ENCODE assay signal across 14 cellular contexts in genomic region chr2:203737360-203737759, GRCh38. TPM values are rescaled to one million over a fixed set of nuclear protein-coding genes. Genes with fewer than 3 reads are reported as not detected.
A peak's percentile ranks its signal among the peaks of the same experiment; 100 is the strongest.
DNase-seq lines count a peak whose midpoint lies in the region; ATAC-seq and TF ChIP-seq lines count a peak whose summit lies in the region.
"Had no signal": no experiment of that assay in that cellular context is flagged by ENCODE, and none has a peak within 500 bp of the region (broad histone marks: within the 10 kb centered on the region; RNA-seq: fewer than 3 reads in every experiment).

No MANE protein-coding gene starts in this region.

- peaks cover 8% of the 10 kb centered on the region for H3K9me3 Mint-ChIP-seq in activated T-helper 17 cell treated with anti-CD3 and anti-CD28 coated beads, Interleukin-2, amount 50 U/mL, for 72 hours
- H3K9me3 Mint-ChIP-seq in Calu3 (ENCODE audit: low read depth, unreplicated experiment): peaks cover 2% of the 10 kb centered on the region
- H3K9me3 Mint-ChIP-seq in stimulated activated memory B cell treated with anti-CD40 and anti-IgM and Interleukin-4, amounts not matched to agents 10 μg/mL and 1 μg/mL and 100 μg/mL, for 72 hours: no peaks in the 10 kb centered on the region
- H3K9me3 Mint-ChIP-seq: activated B cell treated with CpG ODN at 0.5 μM for 24 hours had no signal

- H3K4me1 Mint-ChIP-seq in activated T-helper 17 cell treated with anti-CD3 and anti-CD28 coated beads, Interleukin-2, amount 50 U/mL, for 72 hours: peaks cover 59% of the 10 kb centered on the region
- H3K4me1 Mint-ChIP-seq in Calu3 (ENCODE audit: low read depth, unreplicated experiment): no peaks in the 10 kb centered on the region
- no peaks in the 10 kb centered on the region for H3K4me1 Mint-ChIP-seq in stimulated activated memory B cell treated with anti-CD40 and anti-IgM and Interleukin-4, amounts not matched to agents 10 μg/mL and 1 μg/mL and 100 μg/mL, for 72 hours
- H3K4me1 Mint-ChIP-seq: activated B cell treated with CpG ODN at 0.5 μM for 24 hours had no signal

- intact Hi-C loops in Calu3 (cut with micrococcal nuclease; ENCODE audit: unreplicated experiment) (no loop called here), left ventricle myocardium inferior (cut with micrococcal nuclease) (no loop called here)

- TF ChIP-seq CTCF in Calu3 (IDR thresholded peaks at IDR 0.05; ENCODE audit: unreplicated experiment) (no peak), left ventricle myocardium inferior (IDR thresholded peaks at IDR 0.05; ENCODE audit: borderline replicate concordance) (no peak)

- no peaks in the 10 kb centered on the region for H3K9me3 ChIP-seq in left ventricle myocardium inferior (replicated peaks)
- H3K9me3 ChIP-seq: BE2C had no signal

- no TSS peak for BruUV-seq in Calu3 (replicated peaks; lab: Mats Ljungman, UMichigan)

- no peaks in the 10 kb centered on the region for H3K4me1 ChIP-seq in left ventricle myocardium inferior
- H3K4me1 ChIP-seq: BE2C had no signal

- H3K27ac ChIP-seq in left ventricle myocardium inferior (replicated peaks): no peak overlapping the region

- no peak overlapping the region for H3K4me3 ChIP-seq in left ventricle myocardium inferior

- H3K36me3 ChIP-seq in left ventricle myocardium inferior: no peaks in the 10 kb centered on the region
- H3K36me3 ChIP-seq: BE2C had no signal

- peak; percentile 65 for ATAC-seq in GM18519 (IDR thresholded peaks at IDR 0.05; ENCODE audit: low FRiP score, unreplicated experiment)
- ATAC-seq in HG02885 (IDR thresholded peaks at IDR 0.05; ENCODE audit: poor library complexity, unreplicated experiment): peak; percentile 79
- ATAC-seq in activated T-helper 17 cell treated with anti-CD3 and anti-CD28 coated beads, Interleukin-2, amount 50 U/mL, for 72 hours (replicated peaks): peak; percentile 21
- ATAC-seq in stimulated activated memory B cell treated with anti-CD40 and anti-IgM and Interleukin-4, amounts not matched to agents 10 μg/mL and 1 μg/mL and 100 μg/mL, for 72 hours: no peak
- ATAC-seq: left ventricle myocardium superior had no signal

- no peaks in the 10 kb centered on the region for H3K27me3 Mint-ChIP-seq in activated T-helper 17 cell treated with anti-CD3 and anti-CD28 coated beads, Interleukin-2, amount 50 U/mL, for 72 hours
- H3K27me3 Mint-ChIP-seq in Calu3 (ENCODE audit: unreplicated experiment): no peaks in the 10 kb centered on the region
- no peaks in the 10 kb centered on the region for H3K27me3 Mint-ChIP-seq in stimulated activated memory B cell treated with anti-CD40 and anti-IgM and Interleukin-4, amounts not matched to agents 10 μg/mL and 1 μg/mL and 100 μg/mL, for 72 hours

- H3K36me3 Mint-ChIP-seq in activated T-helper 17 cell treated with anti-CD3 and anti-CD28 coated beads, Interleukin-2, amount 50 U/mL, for 72 hours (ENCODE audit: low read depth): peaks cover 100% of the 10 kb centered on the region
- H3K36me3 Mint-ChIP-seq in Calu3 (ENCODE audit: insufficient read depth, unreplicated experiment): no peaks in the 10 kb centered on the region
- no peaks in the 10 kb centered on the region for H3K36me3 Mint-ChIP-seq in stimulated activated memory B cell treated with anti-CD40 and anti-IgM and Interleukin-4, amounts not matched to agents 10 μg/mL and 1 μg/mL and 100 μg/mL, for 72 hours

- CTCF ChIA-PET in Calu3 (lab: Charles Lee): no interaction called here

- DNase-seq in AG20443 (ENCODE audit: low spot score) (peak; percentile 21), cerebellum (ENCODE audit: low spot score) (no peak), Calu3 (no peak), left ventricle myocardium inferior (no peak)
- DNase-seq: activated B cell treated with CpG ODN at 0.5 μM for 24 hours, BE2C, glutamatergic neuron, left ventricle myocardium superior, Right ventricle myocardium superior had no signal

- H3K27me3 ChIP-seq in left ventricle myocardium inferior (ENCODE audit: low read depth): no peaks in the 10 kb centered on the region
- H3K27me3 ChIP-seq: BE2C had no signal

- peak overlapping the region; percentile 98 for H3K27ac Mint-ChIP-seq in activated T-helper 17 cell treated with anti-CD3 and anti-CD28 coated beads, Interleukin-2, amount 50 U/mL, for 72 hours
- no peak overlapping the region for H3K27ac Mint-ChIP-seq in Calu3 (ENCODE audit: unreplicated experiment)
- no peak overlapping the region for H3K27ac Mint-ChIP-seq in stimulated activated memory B cell treated with anti-CD40 and anti-IgM and Interleukin-4, amounts not matched to agents 10 μg/mL and 1 μg/mL and 100 μg/mL, for 72 hours
- H3K27ac Mint-ChIP-seq: activated B cell treated with CpG ODN at 0.5 μM for 24 hours had no signal

- peak overlapping the region; percentile 70 for H3K4me3 Mint-ChIP-seq in activated T-helper 17 cell treated with anti-CD3 and anti-CD28 coated beads, Interleukin-2, amount 50 U/mL, for 72 hours
- H3K4me3 Mint-ChIP-seq in Calu3 (ENCODE audit: low read depth, unreplicated experiment): no peak overlapping the region
- H3K4me3 Mint-ChIP-seq in stimulated activated memory B cell treated with anti-CD40 and anti-IgM and Interleukin-4, amounts not matched to agents 10 μg/mL and 1 μg/mL and 100 μg/mL, for 72 hours: no peak overlapping the region
- H3K4me3 Mint-ChIP-seq: activated B cell treated with CpG ODN at 0.5 μM for 24 hours had no signal

RNA-seq across cellular contexts. Expression of gene CD28, which starts 30.9 kb away (rescaled TPM):
- 100 to 1,000 TPM; 242 to 382 TPM for total RNA-seq in activated T-helper 17 cell treated with anti-CD3 and anti-CD28 coated beads, Interleukin-2, amount 50 U/mL, for 72 hours
- total RNA-seq in cerebellum (1.00 TPM), Calu3 (2022) (0.07 TPM in 1 of 2 replicates, not detected in the other), left ventricle myocardium inferior (0.77 TPM)
- total RNA-seq: activated B cell treated with CpG ODN at 0.5 μM for 24 hours, NCI-H460 had no signal

Comparison
In these comparisons a context has a peak if more than half of its experiments do, and no peak if none do; other contexts are left out.
1. RNA of gene CD28, which starts 30.9 kb away (total RNA-seq): 242 to 382 TPM in activated T-helper 17 cell treated with anti-CD3 and anti-CD28 coated beads, Interleukin-2, amount 50 U/mL, for 72 hours; 1.00 TPM in cerebellum (single experiment), 0.77 TPM in left ventricle myocardium inferior (single experiment) and 0.07 TPM in Calu3; every median in the first group is over 100 times any median in the second.